22 cellular contexts compared by ENCODE assay signal in the genomic region with DNA sequence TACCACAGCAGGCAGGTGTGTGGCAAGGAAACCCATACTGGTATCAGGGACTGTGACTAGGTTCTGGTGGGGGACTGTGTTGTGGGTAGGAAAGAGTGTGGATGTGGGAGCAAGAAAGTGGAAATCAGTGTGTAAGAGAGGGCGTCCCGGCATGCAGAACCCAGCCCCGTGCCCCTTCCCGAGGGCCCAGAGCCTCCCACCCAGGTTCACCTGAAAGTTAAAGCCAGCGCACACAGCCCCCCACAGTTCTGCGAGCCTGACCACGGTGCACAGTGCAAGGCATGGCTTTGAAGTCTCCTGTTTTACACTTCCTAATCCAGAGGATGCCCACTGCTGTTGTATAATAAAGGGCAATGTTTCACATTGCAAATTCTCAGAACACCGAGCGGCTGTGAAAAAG. TPM values are rescaled to one million over a fixed set of nuclear protein-coding genes. Genes with fewer than 3 reads are reported as not detected.
DNase-seq lines count a peak whose midpoint lies in the region; ATAC-seq, FAIRE-seq and TF ChIP-seq lines count a peak whose summit lies in the region.
"Had no signal": no experiment of that assay in that cellular context is flagged by ENCODE, and none has a peak within 500 bp of the region (broad histone marks: within the 10 kb centered on the region; RNA-seq: fewer than 3 reads in every experiment).

No MANE protein-coding gene starts in this region.

- ATAC-seq in RWPE2 (ENCODE audit: low read depth), result no peak
- no peak for ATAC-seq in GM19452 (IDR thresholded peaks at IDR 0.05; ENCODE audit: unreplicated experiment)
- ATAC-seq: CD8-positive, alpha-beta T cell had no signal

- no peak overlapping the region for H2BK5ac ChIP-seq in H1 (ENCODE audit: low read depth, low read length)

- no peak overlapping the region for H3K4me3 Mint-ChIP-seq in nephron progenitor cell
- H3K4me3 Mint-ChIP-seq: CD14-positive monocyte; CD4-positive, CD25-positive, alpha-beta regulatory T cell; CD8-positive, alpha-beta T cell had no signal

- no peak overlapping the region for H2BK12ac ChIP-seq in H1 (ENCODE audit: low read depth, low read length)

- peak overlapping the region; percentile 67; the same call in 1 of the 2 replicates for H2BK15ac ChIP-seq in H1 (ENCODE audit: low read length)

- CTCF ChIA-PET in H1 (lab: Charles Lee; ENCODE audit: partially characterized antibody), result no interaction called here

- POLR2A ChIA-PET in H1 (lab: Charles Lee; ENCODE audit: partially characterized antibody), result no interaction called here

- no peaks in the 10 kb centered on the region for H3K36me3 ChIP-seq in RWPE2 (ENCODE audit: low read depth)
- H3K36me3 ChIP-seq in H1 (ENCODE audit: control insufficient read depth in 2 of 4, insufficient read depth in 4 of 4, low read length in 3 of 4), result no peaks in the 10 kb centered on the region
- H3K36me3 ChIP-seq: BE2C, BLaER1 had no signal

- H3K4ac ChIP-seq in H1 (replicated peaks; ENCODE audit: insufficient read length, low read depth, low read length), result no peak overlapping the region

- no peak for TF ChIP-seq RAD21 in H1 (IDR thresholded peaks at IDR 0.05 in 1 of 2, conservative IDR thresholded peaks at IDR 0.05 in 1 of 2; ENCODE audit: low read depth in 2 of 2, low read length in 2 of 2)

- H3K9ac ChIP-seq in H1 (replicated peaks in 1 of 4; ENCODE audit: extremely low read depth in 1 of 4, low read depth in 3 of 4, low read length in 3 of 4), result no peak overlapping the region
- H3K9ac ChIP-seq: BLaER1 had no signal

- peaks cover 0 to 2% of the 10 kb centered on the region in 2 experiments for H4K20me1 ChIP-seq in H1 (replicated peaks in 1 of 2; ENCODE audit: control insufficient read depth in 1 of 2, insufficient read depth in 2 of 2, low read length in 2 of 2)
- H4K20me1 ChIP-seq: BLaER1 had no signal

- no peak overlapping the region for H3K18ac ChIP-seq in H1 (ENCODE audit: extremely low read depth, low read length)

- DNase-seq in RWPE2 (ENCODE audit: low spot score) (peak; percentile 68), H1 (ENCODE audit: low read depth in 1 of 2, low spot score in 2 of 2) (no peak), nephron progenitor cell (no peak), frontal cortex (ENCODE audit: low spot score in 2 of 2) (no peak), AG20443 (ENCODE audit: low spot score) (no peak)
- DNase-seq: 8988T; BE2C; C1 segment of cervical spinal cord; Caco-2; Calu3; CD4-positive, CD25-positive, alpha-beta regulatory T cell; CD8-positive, alpha-beta T cell; DMS79 treated with DMSO at 0.1 percent for 48 hours; GF-D8 had no signal

- H3K27me3 ChIP-seq in RWPE2 (ENCODE audit: insufficient read depth, poor library complexity, severe bottlenecking) (no peaks in the 10 kb centered on the region), H1 (replicated peaks in 1 of 4; ENCODE audit: control insufficient read depth in 3 of 4, extremely low read depth in 1 of 4, insufficient read depth in 3 of 4, low read length in 3 of 4) (no peaks in the 10 kb centered on the region; a peak in 1 of 7 replicates)
- H3K27me3 ChIP-seq: BE2C, BLaER1 had no signal

- no peaks in the 10 kb centered on the region for H3K9me3 Mint-ChIP-seq in nephron progenitor cell
- H3K9me3 Mint-ChIP-seq: CD4-positive, CD25-positive, alpha-beta regulatory T cell; CD8-positive, alpha-beta T cell had no signal

- H3K79me2 ChIP-seq in H1 (ENCODE audit: control insufficient read depth in 1 of 2, insufficient read depth in 2 of 2, low read length in 2 of 2), result no peaks in the 10 kb centered on the region; a peak in 1 of 4 replicates

- no peak overlapping the region for H2AFZ ChIP-seq in H1 (ENCODE audit: low read length)

- TF ChIP-seq CTCF in RWPE2 (IDR thresholded peaks at IDR 0.05; ENCODE audit: poor library complexity, severe bottlenecking) (no peak), H1 (IDR thresholded peaks at IDR 0.05; ENCODE audit: control extremely low read depth in 1 of 3, insufficient read depth in 1 of 3, low read depth in 1 of 3, low read length in 3 of 3) (no peak), nephron progenitor cell (IDR thresholded peaks at IDR 0.05) (no peak)

- no peak overlapping the region for H3K14ac ChIP-seq in H1 (ENCODE audit: insufficient read length)

- H2BK120ac ChIP-seq in H1 (replicated peaks; ENCODE audit: low read depth, low read length), result no peak overlapping the region

- H4K8ac ChIP-seq in H1 (ENCODE audit: extremely low read depth, insufficient read depth, low read length), result no peak overlapping the region

- H4K5ac ChIP-seq in H1 (ENCODE audit: insufficient read length, low read depth, low read length), result no peak overlapping the region

- no peaks in the 10 kb centered on the region for H3K79me1 ChIP-seq in H1 (ENCODE audit: low read depth, low read length)

- H3K4me1 Mint-ChIP-seq in nephron progenitor cell, result peaks cover 15% of the 10 kb centered on the region
- H3K4me1 Mint-ChIP-seq: CD14-positive monocyte; CD4-positive, CD25-positive, alpha-beta regulatory T cell had no signal

- peak overlapping the region; percentile 51 for H3K27ac Mint-ChIP-seq in nephron progenitor cell
- H3K27ac Mint-ChIP-seq: CD4-positive, CD25-positive, alpha-beta regulatory T cell; CD8-positive, alpha-beta T cell had no signal

- no peak overlapping the region for H2BK20ac ChIP-seq in H1 (ENCODE audit: low read length)

- H3K27me3 Mint-ChIP-seq in nephron progenitor cell (ENCODE audit: low read depth, poor library complexity), result peaks cover 5% of the 10 kb centered on the region

- H3K4me1 ChIP-seq in RWPE2 (ENCODE audit: insufficient read depth, poor library complexity, severe bottlenecking), result peaks cover 7% of the 10 kb centered on the region
- no peaks in the 10 kb centered on the region; a peak in 1 of 7 replicates for H3K4me1 ChIP-seq in H1 (replicated peaks in 1 of 4; ENCODE audit: control insufficient read depth in 3 of 4, insufficient read depth in 4 of 4, low read length in 3 of 4)
- H3K4me1 ChIP-seq: BE2C, BLaER1 had no signal

- FAIRE-seq in H1 (lab: Jason Lieb, UNC) (no peak), frontal cortex (lab: Jason Lieb, UNC) (no peak)
- FAIRE-seq: A204.1, D721Med, G401.6, GM12891, GM19239 had no signal

- 84% methylated on average over 9 of the region's 9 CpGs; no CpG with 5 or more reads in 1 of the 2 experiments for WGBS in H1 (ENCODE audit: extremely low coverage in 1 of 2, insufficient coverage in 1 of 2, insufficient read length in 1 of 2, insufficient replicate concordance in 2 of 2, low coverage in 1 of 2, low lambda C conversion rate in 2 of 2, missing lambda C conversion rate in 1 of 2), 2 experiments

- TF ChIP-seq POLR2A in H1 (IDR thresholded peaks at IDR 0.05; ENCODE audit: control extremely low read depth in 1 of 2, low read depth in 2 of 2, low read length in 2 of 2), result no peak

- no peak overlapping the region for H2AK5ac ChIP-seq in H1 (ENCODE audit: low read depth, low read length)

- H3K36me3 Mint-ChIP-seq in nephron progenitor cell (ENCODE audit: low read depth), result no peaks in the 10 kb centered on the region
- H3K36me3 Mint-ChIP-seq: CD4-positive, CD25-positive, alpha-beta regulatory T cell; CD8-positive, alpha-beta T cell had no signal

- H3K27ac ChIP-seq in RWPE2 (ENCODE audit: poor library complexity, severe bottlenecking) (no peak overlapping the region), H1 (ENCODE audit: low read depth, low read length) (no peak overlapping the region)
- H3K27ac ChIP-seq: BLaER1 had no signal

- H3K23ac ChIP-seq in H1 (ENCODE audit: insufficient read length), result no peak overlapping the region

- H3K4me3 ChIP-seq in RWPE2 (ENCODE audit: severe bottlenecking) (no peak overlapping the region), H1 (ENCODE audit: extremely low read depth in 1 of 4, insufficient read depth in 2 of 4, low read depth in 3 of 4, low read length in 4 of 4) (no peak overlapping the region)
- H3K4me3 ChIP-seq: BLaER1 had no signal

- no peak for TF ChIP-seq EP300 in H1 (IDR thresholded peaks at IDR 0.05; ENCODE audit: borderline replicate concordance in 1 of 2, low read depth in 2 of 2, low read length in 2 of 2)

- no peak overlapping the region for H4K91ac ChIP-seq in H1 (replicated peaks; ENCODE audit: insufficient read length, low read length)

- no peak overlapping the region for H3K4me2 ChIP-seq in H1 (ENCODE audit: insufficient read depth in 1 of 2, low read depth in 2 of 2, low read length in 2 of 2)
- H3K4me2 ChIP-seq: BLaER1 had no signal

- H3K23me2 ChIP-seq in H1 (ENCODE audit: low read depth, low read length), result peaks cover 5% of the 10 kb centered on the region; the same call in 1 of the 2 replicates

- H3K9me3 ChIP-seq in RWPE2 (ENCODE audit: severe bottlenecking) (no peaks in the 10 kb centered on the region), H1 (ENCODE audit: insufficient read depth in 2 of 2, low read depth in 1 of 2, low read length in 1 of 2) (no peaks in the 10 kb centered on the region)
- H3K9me3 ChIP-seq: BE2C, BLaER1, Caco-2 had no signal

- no peak overlapping the region for H3K56ac ChIP-seq in H1 (replicated peaks; ENCODE audit: insufficient read length, low read depth, low read length)

TF ChIP-seq in H1, 55 proteins besides CTCF, POLR2A, EP300 and RAD21:
- TF ChIP-seq SP2 (IDR thresholded peaks at IDR 0.05; ENCODE audit: low read length) (no peak), CREB1 (IDR thresholded peaks at IDR 0.05) (no peak), RXRA (IDR thresholded peaks at IDR 0.05; ENCODE audit: insufficient read depth, low read depth, low read length) (no peak), POLR2AphosphoS5 (IDR thresholded peaks at IDR 0.05; ENCODE audit: low read depth, low read length) (no peak), SRF (IDR thresholded peaks at IDR 0.05; ENCODE audit: low read depth, low read length) (no peak), SUZ12 (IDR thresholded peaks at IDR 0.05; ENCODE audit: low read length) (no peak), BRCA1 (IDR thresholded peaks at IDR 0.05; ENCODE audit: low read depth, low read length) (no peak)

RNA-seq across cellular contexts. Expression of gene MAFB, which starts 22.7 kb away (rescaled TPM):
- 1.6 and 1.8 TPM in 2 replicates for total RNA-seq in H1 (2021; fragmentation: NEBNext Ultra II Directional; extraction: Animal tissue kit (Norgen Biotek cat#: 25700))
- polyA plus RNA-seq in H1 (2011; rRNA removed), result 0.83 and 1.1 TPM in 2 replicates
- polyA plus RNA-seq in H1 (2011; cell fraction: cytosol; rRNA removed), result 0.54 TPM
- 1.4 TPM for polyA plus RNA-seq in H1 (2011; cell fraction: nucleus; rRNA removed)
- polyA plus RNA-seq in H1 (2012, experiment 1 of 2), result 0.77 to 1.4 TPM (median 1.2 TPM) in 4 replicates
- polyA plus RNA-seq in H1 (2012, experiment 2 of 2), result 1.6 TPM
- polyA plus RNA-seq in H1 (2013, experiment 1 of 2), result 1.7 TPM
- polyA plus RNA-seq in H1 (2013, experiment 2 of 2), result 1.4 TPM
- 0.66 and 0.76 TPM in 2 replicates for polyA minus RNA-seq in H1 (2011; rRNA and poly(A)+ RNA removed)
- polyA minus RNA-seq in H1 (2011; cell fraction: cytosol; rRNA and poly(A)+ RNA removed), result 1.4 TPM
- 4.2 TPM for polyA minus RNA-seq in H1 (2011; cell fraction: nucleus; rRNA and poly(A)+ RNA removed)
- total RNA-seq in frontal cortex, result 7.3 TPM
- total RNA-seq: CD4-positive, CD25-positive, alpha-beta regulatory T cell had no signal
